In the genomic region with DNA sequence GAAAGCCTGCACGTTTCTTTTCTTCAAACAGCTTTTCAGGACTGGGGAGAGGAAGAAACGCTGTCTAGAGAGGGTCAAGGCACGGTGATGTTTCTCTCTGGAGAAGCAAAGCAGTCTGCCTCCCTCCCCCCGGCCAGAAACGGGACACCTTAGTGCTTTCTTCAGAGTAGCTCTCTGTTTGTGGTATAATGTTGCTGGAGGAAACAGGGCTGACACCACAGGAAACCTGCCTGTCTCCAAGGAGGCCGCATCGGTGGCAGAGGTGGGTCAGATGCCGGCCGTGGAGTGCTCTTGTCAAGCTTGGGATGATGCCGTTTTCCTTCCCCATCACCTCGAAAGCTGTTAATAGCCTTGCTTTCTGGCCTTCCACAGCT, we compare ENCODE assay signal across 8 cellular contexts.
DNase-seq lines count a peak whose midpoint lies in the region; TF ChIP-seq lines count a peak whose summit lies in the region.

No MANE protein-coding gene starts in this region.

- no peaks in the 10 kb centered on the region for H3K9me3 ChIP-seq in parathyroid adenoma (ENCODE audit: control insufficient read depth, low read length)

- H3K4me1 ChIP-seq in parathyroid adenoma: peaks cover 28% of the 10 kb centered on the region

- H3K27me3 ChIP-seq in parathyroid adenoma (ENCODE audit: control insufficient read depth, insufficient read depth, low read length): no peaks in the 10 kb centered on the region

- no peak for TF ChIP-seq CTCF in parathyroid adenoma (IDR thresholded peaks at IDR 0.05)

- no peak overlapping the region for H3K4me3 ChIP-seq in parathyroid adenoma (ENCODE audit: low read depth, low read length)

- H3K36me3 ChIP-seq in parathyroid adenoma (ENCODE audit: control insufficient read depth, insufficient read depth, low read length): no peaks in the 10 kb centered on the region

- peak overlapping the region; percentile 34 for H3K4me2 ChIP-seq in parathyroid adenoma (ENCODE audit: low read length)

- DNase-seq in COLO668 (lab: John Stamatoyannopoulos, UW; ENCODE audit: unreplicated experiment) (peak; percentile 74), T-helper 9 cell (peak; percentile 21), NCI-H128 (lab: John Stamatoyannopoulos, UW; ENCODE audit: unreplicated experiment) (no peak), NCI-H1417 (lab: John Stamatoyannopoulos, UW) (no peak), globus pallidus (ENCODE audit: low spot score) (no peak), germinal center (ENCODE audit: low spot score) (no peak)
- DNase-seq in effector CD4-positive, alpha-beta T cell: peak; percentile 19

- no peak overlapping the region for H2AFZ ChIP-seq in parathyroid adenoma

- H3K9ac ChIP-seq in parathyroid adenoma: no peak overlapping the region

- H3K79me2 ChIP-seq in parathyroid adenoma: no peaks in the 10 kb centered on the region

- peak overlapping the region; percentile 79 for H3K27ac ChIP-seq in parathyroid adenoma

Comparison
In these comparisons a context has a peak if more than half of its experiments do, and no peak if none do; other contexts are left out.
1. DNase-seq: peak in COLO668 (single experiment), T-helper 9 cell (single experiment) and effector CD4-positive, alpha-beta T cell (single experiment); none in NCI-H128 (single experiment), NCI-H1417 (0 of 3), globus pallidus (single experiment) and germinal center (single experiment).